Comparison of ENCODE assay signal across 14 cellular contexts in genomic region chr20:43442310-43442880, GRCh38. TPM values are rescaled to one million over a fixed set of nuclear protein-coding genes. Genes with fewer than 3 reads are reported as not detected.
DNase-seq lines count a peak whose midpoint lies in the region; ATAC-seq and TF ChIP-seq lines count a peak whose summit lies in the region.
"Had no signal": no experiment of that assay in that cellular context is flagged by ENCODE, and none has a peak within 500 bp of the region (broad histone marks: within the 10 kb centered on the region; RNA-seq: fewer than 3 reads in every experiment).

No MANE protein-coding gene starts in this region.

- intact Hi-C loops in posterior vena cava (cut with DNase I) = no loop called here

- no peaks in the 10 kb centered on the region for H3K4me1 ChIP-seq in RWPE2 (ENCODE audit: insufficient read depth, poor library complexity, severe bottlenecking)
- H3K4me1 ChIP-seq: tibial nerve had no signal

- no peaks in the 10 kb centered on the region for H3K9me3 Mint-ChIP-seq in type B pancreatic cell
- H3K9me3 Mint-ChIP-seq: activated naive CD4-positive, alpha-beta T cell treated with anti-CD3 and anti-CD28 coated beads, Interleukin-2, amount 50 U/mL, for 72 hours; T-helper 1 cell treated with Interleukin-12 subunit alpha and Interleukin-12 subunit beta and Interleukin-4 antibody, amounts not matched to agents 30 μg/mL and 1 μg/mL, for 36 hours had no signal

- H3K27me3 Mint-ChIP-seq in type B pancreatic cell (peaks cover 12% of the 10 kb centered on the region), T-helper 17 cell (peaks cover 20% of the 10 kb centered on the region)

- no peaks in the 10 kb centered on the region for H3K27me3 ChIP-seq in RWPE2 (ENCODE audit: insufficient read depth, poor library complexity, severe bottlenecking)

- H3K9me3 ChIP-seq in RWPE2 (ENCODE audit: severe bottlenecking) (no peaks in the 10 kb centered on the region), T-helper 17 cell (ENCODE audit: control insufficient read depth, low read length, poor library complexity, severe bottlenecking) (no peaks in the 10 kb centered on the region)
- H3K9me3 ChIP-seq: tibial nerve had no signal

- TF ChIP-seq CTCF in RWPE2 (IDR thresholded peaks at IDR 0.05; ENCODE audit: poor library complexity, severe bottlenecking) (peak; percentile 41), foreskin fibroblast (IDR thresholded peaks at IDR 0.05; ENCODE audit: low read depth, low read length) (peak; percentile 15), type B pancreatic cell (conservative IDR thresholded peaks at IDR 0.05) (peak; percentile 39)

- DNase-seq in NCI-H82 (lab: John Stamatoyannopoulos, UW) (peak; percentile 47), NCI-H82 treated with DMSO at 0.1 percent for 48 hours (lab: John Stamatoyannopoulos, UW; ENCODE audit: unreplicated experiment) (no peak), RWPE2 (ENCODE audit: low spot score) (peak; percentile 60), foreskin fibroblast (peak; percentile 10 to 29), type B pancreatic cell (ENCODE audit: extremely low spot score, unreplicated experiment) (no peak), posterior vena cava (ENCODE audit: low spot score) (no peak), NCI-H2171 (lab: John Stamatoyannopoulos, UW) (no peak), T-helper 17 cell (no peak)
- DNase-seq: left ventricle myocardium superior, NCI-H187 treated with DMSO at 0.1 percent for 48 hours had no signal

- H3K36me3 Mint-ChIP-seq in type B pancreatic cell (no peaks in the 10 kb centered on the region), T-helper 17 cell (ENCODE audit: low read depth) (no peaks in the 10 kb centered on the region)
- H3K36me3 Mint-ChIP-seq: activated naive CD4-positive, alpha-beta T cell treated with anti-CD3 and anti-CD28 coated beads, Interleukin-2, amount 50 U/mL, for 72 hours had no signal

- H3K27ac ChIP-seq in RWPE2 (ENCODE audit: poor library complexity, severe bottlenecking) = no peak overlapping the region
- H3K27ac ChIP-seq: coronary artery, tibial nerve had no signal

- no peaks in the 10 kb centered on the region for H3K4me1 Mint-ChIP-seq in type B pancreatic cell (ENCODE audit: unreplicated experiment)
- H3K4me1 Mint-ChIP-seq in T-helper 17 cell = peaks cover 2% of the 10 kb centered on the region

- no peak overlapping the region for H3K4me3 ChIP-seq in RWPE2 (ENCODE audit: severe bottlenecking)
- H3K4me3 ChIP-seq in foreskin fibroblast (ENCODE audit: low read depth in 1 of 2, low read length in 2 of 2) = no peak overlapping the region
- H3K4me3 ChIP-seq: coronary artery, tibial nerve had no signal

- no peaks in the 10 kb centered on the region for H3K36me3 ChIP-seq in RWPE2 (ENCODE audit: low read depth)
- H3K36me3 ChIP-seq: tibial nerve had no signal

- H3K4me3 Mint-ChIP-seq in type B pancreatic cell (no peak overlapping the region), T-helper 17 cell (no peak overlapping the region)
- H3K4me3 Mint-ChIP-seq: T-helper 1 cell treated with Interleukin-12 subunit alpha and Interleukin-12 subunit beta and Interleukin-4 antibody, amounts not matched to agents 30 μg/mL and 1 μg/mL, for 36 hours had no signal

- ATAC-seq in RWPE2 (ENCODE audit: low read depth) (peak; percentile 67), T-helper 17 cell (no peak)
- ATAC-seq: activated naive CD4-positive, alpha-beta T cell treated with anti-CD3 and anti-CD28 coated beads, Interleukin-2, amount 50 U/mL, for 72 hours; left ventricle myocardium superior had no signal

- H3K27ac Mint-ChIP-seq in type B pancreatic cell (no peak overlapping the region), T-helper 17 cell (no peak overlapping the region)
- H3K27ac Mint-ChIP-seq: activated naive CD4-positive, alpha-beta T cell treated with anti-CD3 and anti-CD28 coated beads, Interleukin-2, amount 50 U/mL, for 72 hours; T-helper 1 cell treated with Interleukin-12 subunit alpha and Interleukin-12 subunit beta and Interleukin-4 antibody, amounts not matched to agents 30 μg/mL and 1 μg/mL, for 36 hours had no signal

RNA-seq across cellular contexts. Expression of gene SRSF6, which starts 15.3 kb away (rescaled TPM):
- total RNA-seq in type B pancreatic cell (ENCODE audit: low replicate concordance) = 203 and 280 TPM in 2 replicates
- total RNA-seq in posterior vena cava = 10 to 100 TPM; 58.5 to 70.4 TPM
- total RNA-seq in T-helper 17 cell = 100 to 1,000 TPM; 257 to 285 TPM

Comparison
In these comparisons a context has a peak if more than half of its experiments do, and no peak if none do; other contexts are left out.
1. DNase-seq: peak in NCI-H82 (single experiment), RWPE2 (single experiment) and foreskin fibroblast (2 of 2); none in NCI-H82 treated with DMSO at 0.1 percent for 48 hours (single experiment), type B pancreatic cell (single experiment), posterior vena cava (single experiment), NCI-H2171 (single experiment) and T-helper 17 cell (0 of 3).
2. Peak in every context shown above with its lines, with median percentiles within 50 percentile points of each other: CTCF ChIP-seq.